In the genomic region with DNA sequence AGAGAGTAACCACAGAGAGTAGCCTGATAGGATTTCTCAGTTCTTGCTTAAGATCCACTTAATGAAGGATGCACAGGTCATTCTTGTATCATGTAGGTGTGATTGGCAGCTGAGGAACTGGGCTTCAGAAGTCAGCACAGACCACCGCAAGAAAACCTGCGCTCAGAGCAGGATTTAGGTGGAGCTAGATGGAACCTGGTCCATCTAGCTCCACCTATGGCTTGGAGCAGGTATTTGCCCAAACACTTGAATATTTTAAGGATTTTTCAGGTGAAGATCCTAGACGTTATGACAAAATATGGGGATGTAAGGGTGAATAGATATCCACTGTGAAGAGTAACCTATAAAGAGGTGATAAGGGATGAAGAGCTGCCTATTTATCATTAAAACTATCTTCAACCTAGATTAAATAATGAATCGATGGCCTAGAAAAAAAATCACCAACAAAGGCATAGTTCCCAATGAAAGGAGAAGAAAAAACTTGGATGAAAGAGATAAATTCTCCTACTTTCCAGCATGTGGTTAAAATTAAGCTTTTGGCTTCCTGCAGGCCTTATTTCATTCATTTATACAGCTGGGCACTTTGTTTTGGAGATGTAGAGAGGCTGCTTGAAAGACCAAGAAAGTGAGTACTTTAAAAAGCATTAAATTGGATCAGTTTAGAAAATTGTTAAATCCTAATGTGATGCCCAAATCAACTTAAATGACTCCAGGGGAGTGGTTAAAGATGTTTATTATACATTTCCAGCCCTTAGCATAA, we compare ENCODE assay signal across 24 cellular contexts.
DNase-seq lines count a peak whose midpoint lies in the region; ATAC-seq and TF ChIP-seq lines count a peak whose summit lies in the region.
"Had no signal": no experiment of that assay in that cellular context is flagged by ENCODE, and none has a peak within 500 bp of the region (broad histone marks: within the 10 kb centered on the region; RNA-seq: fewer than 3 reads in every experiment).

No MANE protein-coding gene starts in this region.

- H3K36me3 ChIP-seq in endodermal cell (ENCODE audit: control insufficient read depth, insufficient read depth, low read length) (no peaks in the 10 kb centered on the region), right lobe of liver (no peaks in the 10 kb centered on the region), tibial artery (no peaks in the 10 kb centered on the region)
- H3K36me3 ChIP-seq: Peyer's patch, prostate gland, SJSA1 had no signal

- intact Hi-C loops in right lobe of liver (cut with DNase I) (no loop called here), CD14-positive monocyte (cut with micrococcal nuclease) (no loop called here), tibial artery (cut with DNase I; ENCODE audit: low total_unique reads) (no loop called here)

- H3K4me3 Mint-ChIP-seq in endodermal cell (no peak overlapping the region), CD14-positive monocyte (no peak overlapping the region)
- H3K4me3 Mint-ChIP-seq: activated CD4-positive, alpha-beta memory T cell treated with anti-CD3 and anti-CD28 coated beads for 36 hours; CD8-positive, alpha-beta memory T cell; immature natural killer cell; neural crest cell had no signal

- peaks cover 11% of the 10 kb centered on the region for H3K9me3 Mint-ChIP-seq in endodermal cell
- H3K9me3 Mint-ChIP-seq in CD14-positive monocyte: peaks cover 1 to 8% (median 4%) of the 10 kb centered on the region in 7 donors
- H3K9me3 Mint-ChIP-seq: activated CD4-positive, alpha-beta memory T cell treated with anti-CD3 and anti-CD28 coated beads for 36 hours; CD8-positive, alpha-beta memory T cell; immature natural killer cell had no signal

- no peak overlapping the region for H3K9ac ChIP-seq in endodermal cell (ENCODE audit: extremely low read depth, low read length, poor library complexity, severe bottlenecking)

- H3K27ac ChIP-seq in endodermal cell (ENCODE audit: low read depth, low read length) (no peak overlapping the region), right lobe of liver (no peak overlapping the region), tibial artery (no peak overlapping the region)
- H3K27ac ChIP-seq: Peyer's patch, prostate gland, SJSA1, skin epidermis had no signal

- H3K36me3 Mint-ChIP-seq in endodermal cell (ENCODE audit: low read depth) (no peaks in the 10 kb centered on the region), CD14-positive monocyte (no peaks in the 10 kb centered on the region)
- H3K36me3 Mint-ChIP-seq: activated CD4-positive, alpha-beta memory T cell treated with anti-CD3 and anti-CD28 coated beads for 36 hours; CD8-positive, alpha-beta memory T cell; immature natural killer cell had no signal

- TF ChIP-seq CTCF in endodermal cell (conservative IDR thresholded peaks at IDR 0.05) (peak; percentile 57), right lobe of liver (IDR thresholded peaks at IDR 0.05) (peak in 3 of 4 donors; percentile 8 to 26 (median 17)), CD14-positive monocyte (IDR thresholded peaks at IDR 0.05) (no peak), tibial artery (IDR thresholded peaks at IDR 0.05) (no peak)

- H3K27me3 Mint-ChIP-seq in endodermal cell (ENCODE audit: insufficient read depth) (no peaks in the 10 kb centered on the region), CD14-positive monocyte (ENCODE audit: low read depth in 3 of 3) (peaks cover 0 to 1% (median 0%) of the 10 kb centered on the region in 3 donors)
- H3K27me3 Mint-ChIP-seq: CD8-positive, alpha-beta memory T cell had no signal

- 67 to 97% methylated on average over 1 to 3 of the region's 4 CpGs for WGBS in endodermal cell (ENCODE audit: insufficient coverage in 1 of 2, insufficient read length in 1 of 2), 2 experiments
- WGBS in right lobe of liver (ENCODE audit: insufficient coverage, low coverage, low lambda C conversion rate, missing lambda C conversion rate): 85% methylated on average over 4 of the region's 4 CpGs

- H3K4me1 ChIP-seq in endodermal cell (ENCODE audit: control insufficient read depth, insufficient read depth, low read length) (no peaks in the 10 kb centered on the region), right lobe of liver (no peaks in the 10 kb centered on the region), tibial artery (peaks cover 0 to 5% (median 0%) of the 10 kb centered on the region in 4 donors)
- H3K4me1 ChIP-seq: Peyer's patch, prostate gland, SJSA1 had no signal

- H3K27me3 ChIP-seq in endodermal cell (ENCODE audit: control insufficient read depth, insufficient read depth, low read length, poor library complexity, severe bottlenecking) (no peaks in the 10 kb centered on the region), right lobe of liver (no peaks in the 10 kb centered on the region), tibial artery (no peaks in the 10 kb centered on the region)
- H3K27me3 ChIP-seq: Peyer's patch, SJSA1 had no signal

- H3K4me1 Mint-ChIP-seq in endodermal cell (no peaks in the 10 kb centered on the region), CD14-positive monocyte (no peaks in the 10 kb centered on the region)
- H3K4me1 Mint-ChIP-seq: immature natural killer cell had no signal

- DNase-seq in ELR (ENCODE audit: low read depth): peak; percentile 3
- peak; percentile 4 for DNase-seq in NAMALWA (ENCODE audit: low spot score)
- DNase-seq in endodermal cell: no peak
- no peak for DNase-seq in right lobe of liver
- no peak for DNase-seq in NCI-H1417 (lab: John Stamatoyannopoulos, UW)
- DNase-seq in CD14-positive monocyte (ENCODE audit: low spot score): no peak
- no peak for DNase-seq in tibial artery
- no peak for DNase-seq in NCI-H1092 (lab: John Stamatoyannopoulos, UW)
- DNase-seq: activated CD4-positive, alpha-beta memory T cell treated with anti-CD3 and anti-CD28 coated beads for 36 hours; activated CD4-positive, CD25-positive, alpha-beta regulatory T cell; activated gamma-delta T cell treated with Interleukin-2 at 50 U/mL for 16 hours; caudate nucleus; CD8-positive, alpha-beta memory T cell; DND-41; head of caudate nucleus; immature natural killer cell; NCI-H1694 treated with DMSO at 0.1 percent for 48 hours; NCI-H774; Peyer's patch; stimulated activated naive CD4-positive, alpha-beta T cell had no signal

- ATAC-seq in right lobe of liver: no peak

- no peak for TF ChIP-seq POLR2A in right lobe of liver (IDR thresholded peaks at IDR 0.05)

- H3K9me3 ChIP-seq in endodermal cell (ENCODE audit: control insufficient read depth, low read length) (no peaks in the 10 kb centered on the region), right lobe of liver (no peaks in the 10 kb centered on the region), tibial artery (no peaks in the 10 kb centered on the region)
- H3K9me3 ChIP-seq: Peyer's patch, prostate gland, SJSA1 had no signal

- no peak overlapping the region for H3K27ac Mint-ChIP-seq in endodermal cell
- H3K27ac Mint-ChIP-seq in CD14-positive monocyte: no peak overlapping the region
- H3K27ac Mint-ChIP-seq: activated CD4-positive, alpha-beta memory T cell treated with anti-CD3 and anti-CD28 coated beads for 36 hours; immature natural killer cell had no signal

- no peak overlapping the region for H3K4me3 ChIP-seq in endodermal cell (ENCODE audit: low read length)
- no peak overlapping the region for H3K4me3 ChIP-seq in right lobe of liver
- H3K4me3 ChIP-seq in tibial artery: no peak overlapping the region
- H3K4me3 ChIP-seq: Peyer's patch, prostate gland, SJSA1, skin epidermis had no signal

Comparison
In these comparisons a context has a peak if more than half of its experiments do, and no peak if none do; other contexts are left out.
1. DNase-seq: peak in ELR (single experiment) and NAMALWA (single experiment); none in endodermal cell (single experiment), right lobe of liver (0 of 3), NCI-H1417 (0 of 3), CD14-positive monocyte (single experiment), tibial artery (0 of 2) and NCI-H1092 (single experiment).
2. CTCF ChIP-seq: peak in endodermal cell (single experiment) and right lobe of liver (3 of 4); none in CD14-positive monocyte (single experiment) and tibial artery (0 of 2).